ENCODE assay signal across 8 cellular contexts in the genomic region with DNA sequence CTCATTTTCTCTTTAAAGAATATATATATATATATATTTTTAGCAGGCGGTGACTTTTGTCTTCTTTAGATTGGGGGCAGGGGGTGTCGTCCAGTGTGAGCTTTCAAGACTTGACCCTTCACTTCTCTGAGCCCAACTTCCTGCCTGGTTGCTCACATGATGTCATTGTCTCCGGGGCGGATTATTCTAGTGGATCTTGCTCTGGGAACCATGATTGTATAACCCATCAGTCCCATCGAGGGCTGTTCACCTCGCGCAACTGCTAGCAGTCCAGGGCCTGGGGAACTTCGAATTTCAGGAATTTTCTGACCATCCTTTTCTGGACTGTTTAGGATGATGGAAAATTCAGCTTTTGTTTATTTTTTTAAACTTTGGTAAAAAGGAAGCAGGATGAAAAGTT. TPM values are rescaled to one million over a fixed set of nuclear protein-coding genes. Genes with fewer than 3 reads are reported as not detected.
A peak's percentile ranks its signal among the peaks of the same experiment; 100 is the strongest.
DNase-seq lines count a peak whose midpoint lies in the region; ATAC-seq and TF ChIP-seq lines count a peak whose summit lies in the region.

No MANE protein-coding gene starts in this region.

- no peaks in the 10 kb centered on the region for H3K9me3 ChIP-seq in thymus (ENCODE audit: control insufficient read depth)

- H3K27ac ChIP-seq in thymus (ENCODE audit: low read depth): no peak overlapping the region

- DNase-seq in DMS53 (lab: John Stamatoyannopoulos, UW) (peak; percentile 85), HuH-7.5 (ENCODE audit: low spot score) (peak; percentile 90), lung microvascular endothelial cell (ENCODE audit: low read depth in 2 of 2) (peak; percentile 67 to 72)
- no peak for DNase-seq in effector memory CD8-positive, alpha-beta T cell
- DNase-seq in activated CD4-positive, CD25-positive, alpha-beta regulatory T cell (lab: John Stamatoyannopoulos, UW): no peak

- peak overlapping the region; percentile 92 to 93 for H3K4me3 Mint-ChIP-seq in effector memory CD8-positive, alpha-beta T cell

- no peaks in the 10 kb centered on the region for H3K27me3 Mint-ChIP-seq in effector memory CD8-positive, alpha-beta T cell

- H3K9me3 Mint-ChIP-seq in effector memory CD8-positive, alpha-beta T cell: no peaks in the 10 kb centered on the region

- no peaks in the 10 kb centered on the region for H3K36me3 ChIP-seq in thymus (ENCODE audit: control insufficient read depth, insufficient read depth)

- peaks cover 33% of the 10 kb centered on the region for H3K4me1 ChIP-seq in thymus (ENCODE audit: control insufficient read depth, insufficient read depth, low read length)

- H3K27me3 ChIP-seq in thymus (ENCODE audit: control insufficient read depth, insufficient read depth): no peaks in the 10 kb centered on the region

- H3K4me3 ChIP-seq in thymus (ENCODE audit: low read length): peak overlapping the region; percentile 99

- H3K4me1 Mint-ChIP-seq in effector memory CD8-positive, alpha-beta T cell (ENCODE audit: low read depth in 2 of 2): peaks cover 37 to 45% of the 10 kb centered on the region in 2 donors

- 20% methylated on average over 8 of the region's 8 CpGs for WGBS in thymus

- ATAC-seq in GM21360 (IDR thresholded peaks at IDR 0.05; ENCODE audit: unreplicated experiment) (peak; percentile 22), SK-N-SH treated with all-trans-retinoic acid at 6 μM for 48 hours (peak; percentile 73)
- ATAC-seq in effector memory CD8-positive, alpha-beta T cell (replicated peaks): no peak

- H3K27ac Mint-ChIP-seq in effector memory CD8-positive, alpha-beta T cell: peak overlapping the region; percentile 94 to 96

- peaks cover 16% of the 10 kb centered on the region for H3K36me3 Mint-ChIP-seq in effector memory CD8-positive, alpha-beta T cell (ENCODE audit: insufficient read depth)

TF ChIP-seq in SK-N-SH treated with all-trans-retinoic acid at 6 μM for 48 hours, 23 proteins besides CTCF, POLR2A, EP300 and RAD21:
- no peak for TF ChIP-seq ZFP3 (CRISPR knock-in tag; IDR thresholded peaks at IDR 0.05)
- no peak for TF ChIP-seq ISL1 (CRISPR knock-in tag; IDR thresholded peaks at IDR 0.05)
- TF ChIP-seq, protein P1, sequence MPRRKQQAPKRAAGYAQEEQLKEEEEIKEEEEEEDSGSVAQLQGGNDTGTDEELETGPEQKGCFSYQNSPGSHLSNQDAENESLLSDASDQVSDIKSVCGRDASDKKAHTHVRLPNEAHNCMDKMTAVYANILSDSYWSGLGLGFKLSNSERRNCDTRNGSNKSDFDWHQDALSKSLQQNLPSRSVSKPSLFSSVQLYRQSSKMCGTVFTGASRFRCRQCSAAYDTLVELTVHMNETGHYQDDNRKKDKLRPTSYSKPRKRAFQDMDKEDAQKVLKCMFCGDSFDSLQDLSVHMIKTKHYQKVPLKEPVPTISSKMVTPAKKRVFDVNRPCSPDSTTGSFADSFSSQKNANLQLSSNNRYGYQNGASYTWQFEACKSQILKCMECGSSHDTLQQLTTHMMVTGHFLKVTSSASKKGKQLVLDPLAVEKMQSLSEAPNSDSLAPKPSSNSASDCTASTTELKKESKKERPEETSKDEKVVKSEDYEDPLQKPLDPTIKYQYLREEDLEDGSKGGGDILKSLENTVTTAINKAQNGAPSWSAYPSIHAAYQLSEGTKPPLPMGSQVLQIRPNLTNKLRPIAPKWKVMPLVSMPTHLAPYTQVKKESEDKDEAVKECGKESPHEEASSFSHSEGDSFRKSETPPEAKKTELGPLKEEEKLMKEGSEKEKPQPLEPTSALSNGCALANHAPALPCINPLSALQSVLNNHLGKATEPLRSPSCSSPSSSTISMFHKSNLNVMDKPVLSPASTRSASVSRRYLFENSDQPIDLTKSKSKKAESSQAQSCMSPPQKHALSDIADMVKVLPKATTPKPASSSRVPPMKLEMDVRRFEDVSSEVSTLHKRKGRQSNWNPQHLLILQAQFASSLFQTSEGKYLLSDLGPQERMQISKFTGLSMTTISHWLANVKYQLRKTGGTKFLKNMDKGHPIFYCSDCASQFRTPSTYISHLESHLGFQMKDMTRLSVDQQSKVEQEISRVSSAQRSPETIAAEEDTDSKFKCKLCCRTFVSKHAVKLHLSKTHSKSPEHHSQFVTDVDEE (CRISPR knock-in tag; IDR thresholded peaks at IDR 0.05): no peak
- TF ChIP-seq BACH2 (CRISPR knock-in tag; IDR thresholded peaks at IDR 0.05; ENCODE audit: borderline replicate concordance): no peak
- no peak for TF ChIP-seq ZNF565 (CRISPR knock-in tag; conservative IDR thresholded peaks at IDR 0.05; ENCODE audit: low read depth)
- TF ChIP-seq OSR1 (CRISPR knock-in tag; IDR thresholded peaks at IDR 0.05): no peak
- TF ChIP-seq PATZ1 (CRISPR knock-in tag; IDR thresholded peaks at IDR 0.05; ENCODE audit: borderline replicate concordance): no peak
- TF ChIP-seq, protein P2, sequence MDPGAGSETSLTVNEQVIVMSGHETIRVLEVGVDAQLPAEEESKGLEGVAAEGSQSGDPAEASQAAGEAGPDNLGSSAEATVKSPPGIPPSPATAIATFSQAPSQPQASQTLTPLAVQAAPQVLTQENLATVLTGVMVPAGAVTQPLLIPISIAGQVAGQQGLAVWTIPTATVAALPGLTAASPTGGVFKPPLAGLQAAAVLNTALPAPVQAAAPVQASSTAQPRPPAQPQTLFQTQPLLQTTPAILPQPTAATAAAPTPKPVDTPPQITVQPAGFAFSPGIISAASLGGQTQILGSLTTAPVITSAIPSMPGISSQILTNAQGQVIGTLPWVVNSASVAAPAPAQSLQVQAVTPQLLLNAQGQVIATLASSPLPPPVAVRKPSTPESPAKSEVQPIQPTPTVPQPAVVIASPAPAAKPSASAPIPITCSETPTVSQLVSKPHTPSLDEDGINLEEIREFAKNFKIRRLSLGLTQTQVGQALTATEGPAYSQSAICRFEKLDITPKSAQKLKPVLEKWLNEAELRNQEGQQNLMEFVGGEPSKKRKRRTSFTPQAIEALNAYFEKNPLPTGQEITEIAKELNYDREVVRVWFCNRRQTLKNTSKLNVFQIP (CRISPR knock-in tag; IDR thresholded peaks at IDR 0.05; ENCODE audit: borderline replicate concordance, low read depth): no peak
- no peak for TF ChIP-seq ZFP30 (CRISPR knock-in tag; IDR thresholded peaks at IDR 0.05)
- TF ChIP-seq ZNF8 (CRISPR knock-in tag; IDR thresholded peaks at IDR 0.05): no peak

RNA-seq across cellular contexts. Expression of gene IGF2R, which starts 1.0 kb away (rescaled TPM):
- 65.6 and 93.7 TPM in 2 replicates for total RNA-seq in lung microvascular endothelial cell
- polyA plus RNA-seq in thymus: 16.3 TPM

Comparison
In these comparisons a context has a peak if more than half of its experiments do, and no peak if none do; other contexts are left out.
1. DNase-seq: peak in DMS53 (single experiment), HuH-7.5 (single experiment) and lung microvascular endothelial cell (2 of 2); none in effector memory CD8-positive, alpha-beta T cell (0 of 3) and activated CD4-positive, CD25-positive, alpha-beta regulatory T cell (0 of 4).